In the genomic region with DNA sequence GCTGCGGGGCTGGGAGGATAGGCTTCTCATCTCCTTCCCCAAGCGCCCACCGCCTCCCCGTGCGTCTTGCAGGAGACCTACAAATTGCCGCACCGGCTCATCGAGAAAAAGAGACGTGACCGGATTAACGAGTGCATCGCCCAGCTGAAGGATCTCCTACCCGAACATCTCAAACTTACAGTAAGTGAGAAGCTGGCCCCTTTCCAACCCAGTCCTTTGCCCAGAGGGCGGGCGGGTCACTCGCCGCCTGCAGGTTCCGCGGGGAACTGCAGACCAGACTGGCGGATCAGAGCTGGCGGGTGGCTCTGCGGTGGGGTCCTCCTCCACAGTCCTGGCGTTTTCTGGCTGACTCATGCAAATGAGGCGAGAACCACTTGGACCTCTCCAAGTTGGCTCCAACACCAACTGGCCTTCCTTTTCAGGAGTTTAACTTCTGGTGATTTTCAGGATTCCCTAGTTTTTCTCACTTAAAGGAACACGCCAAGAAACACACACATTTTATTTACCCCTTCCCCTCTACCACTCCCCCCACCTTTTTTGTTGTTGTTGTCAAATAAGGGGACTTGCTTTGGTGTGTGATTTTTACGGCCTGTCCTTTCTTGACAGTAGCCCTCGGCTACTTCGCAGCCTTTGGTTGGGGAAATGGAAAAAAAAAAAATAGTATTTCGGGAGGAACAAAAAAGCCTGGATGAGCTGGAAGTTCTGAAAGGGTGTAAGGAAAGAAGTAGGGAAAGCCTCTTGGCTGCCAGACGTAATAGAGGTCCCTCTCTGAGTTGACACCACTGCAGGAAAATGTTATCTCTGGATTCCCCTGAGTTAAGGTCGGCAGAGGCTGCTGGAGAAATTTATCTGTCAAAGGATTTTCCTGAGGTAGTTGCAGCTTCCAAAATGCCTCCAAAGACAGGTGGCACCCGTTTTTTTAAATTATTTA, we compare ENCODE assay signal across 8 cellular contexts. TPM values are rescaled to one million over a fixed set of nuclear protein-coding genes. Genes with fewer than 3 reads are reported as not detected.
DNase-seq lines count a peak whose midpoint lies in the region; ATAC-seq and TF ChIP-seq lines count a peak whose summit lies in the region.

No MANE protein-coding gene starts in this region.

- H3K36me3 Mint-ChIP-seq in activated naive CD4-positive, alpha-beta T cell treated with anti-CD3 and anti-CD28 coated beads, Interleukin-2, amount 50 U/mL, for 72 hours, result peaks cover 53 to 55% of the 10 kb centered on the region in 2 donors

- H3K27me3 ChIP-seq in osteoblast (ENCODE audit: insufficient read depth, low read length), result no peaks in the 10 kb centered on the region

- H3K4me1 ChIP-seq in osteoblast (ENCODE audit: insufficient read depth, low read length), result peaks cover 59% of the 10 kb centered on the region

- peak; percentile 6 for ATAC-seq in GM19025 (IDR thresholded peaks at IDR 0.05; ENCODE audit: low read depth, unreplicated experiment)
- peak; percentile 32 for ATAC-seq in SK-N-SH treated with all-trans-retinoic acid at 6 μM for 48 hours
- ATAC-seq in activated naive CD4-positive, alpha-beta T cell treated with anti-CD3 and anti-CD28 coated beads, Interleukin-2, amount 50 U/mL, for 72 hours, result peak in 1 of 2 donors; percentile 5

- peak; percentile 84 for DNase-seq in AG08396 (ENCODE audit: low spot score)
- peak; percentile 92 to 98 for DNase-seq in activated naive CD4-positive, alpha-beta T cell treated with anti-CD3 and anti-CD28 coated beads, Interleukin-2, amount 50 U/mL, for 72 hours (ENCODE audit: low spot score in 2 of 2)
- peak; percentile 95 for DNase-seq in glomerular visceral epithelial cell (ENCODE audit: extremely low spot score)
- peak; percentile 93 for DNase-seq in osteoblast (ENCODE audit: insufficient read length, low spot score, missing footprints)

- peak overlapping the region; percentile 99 for H3K27ac Mint-ChIP-seq in activated naive CD4-positive, alpha-beta T cell treated with anti-CD3 and anti-CD28 coated beads, Interleukin-2, amount 50 U/mL, for 72 hours

- H3K36me3 ChIP-seq in KOPT-K1 (ENCODE audit: insufficient read depth, low read length), result peaks cover 29% of the 10 kb centered on the region
- peaks cover 44% of the 10 kb centered on the region for H3K36me3 ChIP-seq in osteoblast (ENCODE audit: insufficient read depth, low read length)

- H3K79me2 ChIP-seq in osteoblast (ENCODE audit: insufficient read depth, low read length), result peaks cover 51% of the 10 kb centered on the region

- peak overlapping the region; percentile 88 for H3K4me3 ChIP-seq in osteoblast (ENCODE audit: insufficient read depth, low read length)

- H4K20me1 ChIP-seq in osteoblast (ENCODE audit: insufficient read depth, low read length), result peaks cover 20% of the 10 kb centered on the region

- peak overlapping the region; percentile 92 for H3K4me2 ChIP-seq in osteoblast (ENCODE audit: insufficient read depth, low read length)

- H2AFZ ChIP-seq in osteoblast (ENCODE audit: low read length), result no peak overlapping the region

- H3K27ac ChIP-seq in KOPT-K1 (ENCODE audit: low read depth, low read length, poor library complexity, severe bottlenecking) (peak overlapping the region; percentile 77), osteoblast (ENCODE audit: low read depth, low read length) (peak overlapping the region; percentile 92), temporal lobe (ENCODE audit: low read depth, low read length) (peak overlapping the region; percentile 94)

- H3K9me3 ChIP-seq in KOPT-K1 (ENCODE audit: insufficient read depth, low read length, poor library complexity, severe bottlenecking), result no peaks in the 10 kb centered on the region
- no peaks in the 10 kb centered on the region for H3K9me3 ChIP-seq in osteoblast (ENCODE audit: low read depth, low read length)

- no peaks in the 10 kb centered on the region for H3K9me3 Mint-ChIP-seq in activated naive CD4-positive, alpha-beta T cell treated with anti-CD3 and anti-CD28 coated beads, Interleukin-2, amount 50 U/mL, for 72 hours

- peak; percentile 80 for TF ChIP-seq CTCF in osteoblast (IDR thresholded peaks at IDR 0.05; ENCODE audit: extremely low read depth, low read depth, low read length)

TF ChIP-seq in SK-N-SH treated with all-trans-retinoic acid at 6 μM for 48 hours, 23 proteins besides CTCF, POLR2A, EP300 and RAD21:
- TF ChIP-seq, protein P1, sequence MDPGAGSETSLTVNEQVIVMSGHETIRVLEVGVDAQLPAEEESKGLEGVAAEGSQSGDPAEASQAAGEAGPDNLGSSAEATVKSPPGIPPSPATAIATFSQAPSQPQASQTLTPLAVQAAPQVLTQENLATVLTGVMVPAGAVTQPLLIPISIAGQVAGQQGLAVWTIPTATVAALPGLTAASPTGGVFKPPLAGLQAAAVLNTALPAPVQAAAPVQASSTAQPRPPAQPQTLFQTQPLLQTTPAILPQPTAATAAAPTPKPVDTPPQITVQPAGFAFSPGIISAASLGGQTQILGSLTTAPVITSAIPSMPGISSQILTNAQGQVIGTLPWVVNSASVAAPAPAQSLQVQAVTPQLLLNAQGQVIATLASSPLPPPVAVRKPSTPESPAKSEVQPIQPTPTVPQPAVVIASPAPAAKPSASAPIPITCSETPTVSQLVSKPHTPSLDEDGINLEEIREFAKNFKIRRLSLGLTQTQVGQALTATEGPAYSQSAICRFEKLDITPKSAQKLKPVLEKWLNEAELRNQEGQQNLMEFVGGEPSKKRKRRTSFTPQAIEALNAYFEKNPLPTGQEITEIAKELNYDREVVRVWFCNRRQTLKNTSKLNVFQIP (CRISPR knock-in tag; IDR thresholded peaks at IDR 0.05; ENCODE audit: borderline replicate concordance, low read depth), result no peak
- TF ChIP-seq RARB (CRISPR knock-in tag; IDR thresholded peaks at IDR 0.05), result no peak
- no peak for TF ChIP-seq ESRRG (CRISPR knock-in tag; IDR thresholded peaks at IDR 0.05)
- TF ChIP-seq ARNTL (CRISPR knock-in tag; IDR thresholded peaks at IDR 0.05; ENCODE audit: borderline replicate concordance, low read depth), result no peak
- TF ChIP-seq, protein P2, sequence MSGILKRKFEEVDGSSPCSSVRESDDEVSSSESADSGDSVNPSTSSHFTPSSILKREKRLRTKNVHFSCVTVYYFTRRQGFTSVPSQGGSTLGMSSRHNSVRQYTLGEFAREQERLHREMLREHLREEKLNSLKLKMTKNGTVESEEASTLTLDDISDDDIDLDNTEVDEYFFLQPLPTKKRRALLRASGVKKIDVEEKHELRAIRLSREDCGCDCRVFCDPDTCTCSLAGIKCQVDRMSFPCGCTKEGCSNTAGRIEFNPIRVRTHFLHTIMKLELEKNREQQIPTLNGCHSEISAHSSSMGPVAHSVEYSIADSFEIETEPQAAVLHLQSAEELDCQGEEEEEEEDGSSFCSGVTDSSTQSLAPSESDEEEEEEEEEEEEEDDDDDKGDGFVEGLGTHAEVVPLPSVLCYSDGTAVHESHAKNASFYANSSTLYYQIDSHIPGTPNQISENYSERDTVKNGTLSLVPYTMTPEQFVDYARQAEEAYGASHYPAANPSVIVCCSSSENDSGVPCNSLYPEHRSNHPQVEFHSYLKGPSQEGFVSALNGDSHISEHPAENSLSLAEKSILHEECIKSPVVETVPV (CRISPR knock-in tag; IDR thresholded peaks at IDR 0.05), result no peak
- 0 out of 2 replicates have a peak, but pooled peaks have one; percentile 29 for TF ChIP-seq GLIS3 (CRISPR knock-in tag; IDR thresholded peaks at IDR 0.05)
- TF ChIP-seq ISL1 (CRISPR knock-in tag; IDR thresholded peaks at IDR 0.05), result no peak
- TF ChIP-seq ZFP3 (CRISPR knock-in tag; IDR thresholded peaks at IDR 0.05), result peak; percentile 72; the same call in 1 of the 2 replicates
- TF ChIP-seq PPARA (CRISPR knock-in tag; IDR thresholded peaks at IDR 0.05; ENCODE audit: borderline replicate concordance), result no peak
- no peak for TF ChIP-seq ZFP30 (CRISPR knock-in tag; IDR thresholded peaks at IDR 0.05)

RNA-seq across cellular contexts. Expression of a gene that starts 1.3 kb away (rescaled TPM):
- 100 to 1,000 TPM; 228 to 369 TPM for total RNA-seq in activated naive CD4-positive, alpha-beta T cell treated with anti-CD3 and anti-CD28 coated beads, Interleukin-2, amount 50 U/mL, for 72 hours
- total RNA-seq in osteoblast (70.2 and 71.9 TPM in 2 replicates), temporal lobe (5.9 TPM)

Comparison
In these comparisons a context has a peak if more than half of its experiments do, and no peak if none do; other contexts are left out.
1. RNA of a gene that starts 1.3 kb away (total RNA-seq): 228 to 369 TPM in activated naive CD4-positive, alpha-beta T cell treated with anti-CD3 and anti-CD28 coated beads, Interleukin-2, amount 50 U/mL, for 72 hours and 70.2 to 71.9 TPM in osteoblast; 5.9 TPM in temporal lobe (single experiment); every median in the first group is over 10 times any median in the second.
2. Peak in every context shown above with its lines, with median percentiles within 50 percentile points of each other: DNase-seq and H3K27ac ChIP-seq.